Comparison of ENCODE assay signal across 8 cellular contexts in the genomic region with DNA sequence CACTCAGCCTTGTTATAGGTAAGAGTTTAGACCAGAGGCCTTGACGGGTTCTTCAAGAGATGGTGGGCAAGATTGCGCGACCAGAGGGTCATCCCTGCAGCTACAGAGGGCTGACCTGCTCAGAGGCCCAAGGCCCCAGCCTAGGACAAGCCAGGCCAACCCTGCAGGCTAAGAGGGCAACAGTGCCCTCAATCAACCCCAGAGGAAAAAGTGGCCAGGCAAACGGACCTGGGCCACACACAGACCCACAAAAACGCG. TPM values are rescaled to one million over a fixed set of nuclear protein-coding genes. Genes with fewer than 3 reads are reported as not detected.
A peak's percentile ranks its signal among the peaks of the same experiment; 100 is the strongest.
DNase-seq lines count a peak whose midpoint lies in the region; ATAC-seq, FAIRE-seq and TF ChIP-seq lines count a peak whose summit lies in the region.

No MANE protein-coding gene starts in this region.

- no peaks in the 10 kb centered on the region for H3K27me3 ChIP-seq in NT2/D1 (ENCODE audit: insufficient read depth, insufficient read length)
- H3K27me3 ChIP-seq in duodenal mucosa (ENCODE audit: control insufficient read depth in 1 of 2, insufficient read depth in 2 of 2, low read length in 2 of 2), result no peaks in the 10 kb centered on the region

- no peak for TF ChIP-seq POLR2A in GM12892 (IDR thresholded peaks at IDR 0.05; ENCODE audit: low read depth, low read length)

- peaks cover 40% of the 10 kb centered on the region for H3K36me3 ChIP-seq in NT2/D1 (ENCODE audit: insufficient read depth, insufficient read length, low read length)
- H3K36me3 ChIP-seq in duodenal mucosa (ENCODE audit: control insufficient read depth in 1 of 2, insufficient read depth in 2 of 2, low read length in 2 of 2), result peaks cover 0 to 8% of the 10 kb centered on the region in 2 donors

- no peaks in the 10 kb centered on the region for H3K9me3 Mint-ChIP-seq in nephron

- no peak for FAIRE-seq in GM12892 (lab: Jason Lieb, UNC)

- peaks cover 11% of the 10 kb centered on the region for H3K4me1 ChIP-seq in NT2/D1 (ENCODE audit: insufficient read depth, insufficient read length)
- H3K4me1 ChIP-seq in duodenal mucosa (ENCODE audit: control insufficient read depth in 1 of 2, insufficient read depth in 2 of 2, low read length in 2 of 2), result peaks cover 33 to 36% of the 10 kb centered on the region in 2 donors

- H3K4me3 ChIP-seq in AG09309 (ENCODE audit: control insufficient read depth, low read depth, low read length), result peak overlapping the region; percentile 95
- H3K4me3 ChIP-seq in NT2/D1 (ENCODE audit: insufficient read length, low read depth), result peak overlapping the region; percentile 90
- peak overlapping the region; percentile 90 to 98 for H3K4me3 ChIP-seq in duodenal mucosa (ENCODE audit: low read depth in 1 of 2, low read length in 2 of 2)

- no peak for ATAC-seq in HG03139 (IDR thresholded peaks at IDR 0.05; ENCODE audit: unreplicated experiment)

- peaks cover 32% of the 10 kb centered on the region for H3K36me3 Mint-ChIP-seq in nephron (ENCODE audit: low read depth)

- H3K4me3 Mint-ChIP-seq in nephron, result peak overlapping the region; percentile 91 to 95 (median 94)

- H3K9ac ChIP-seq in NT2/D1 (ENCODE audit: insufficient read length, low read depth), result peak overlapping the region; percentile 95
- H3K9ac ChIP-seq in duodenal mucosa (ENCODE audit: low read depth in 1 of 2, low read length in 2 of 2), result peak overlapping the region; percentile 74 to 90

- H3K27me3 Mint-ChIP-seq in nephron (ENCODE audit: low read depth), result no peaks in the 10 kb centered on the region

- no peak for DNase-seq in AG09309 (ENCODE audit: low read depth)
- no peak for DNase-seq in NT2/D1 (ENCODE audit: low read depth, low spot score)
- DNase-seq in AG08396 (ENCODE audit: low spot score), result no peak
- DNase-seq in GM12892 (ENCODE audit: insufficient read length), result no peak
- DNase-seq in AML-193 (lab: John Stamatoyannopoulos, UW), result no peak

- H3K27ac ChIP-seq in duodenal mucosa (ENCODE audit: low read depth, low read length), result peak overlapping the region; percentile 72

- H3K27ac Mint-ChIP-seq in nephron, result peak overlapping the region; percentile 89 to 95 (median 94)

- H3K9me3 ChIP-seq in NT2/D1 (ENCODE audit: insufficient read depth, low read length) (peaks cover 11% of the 10 kb centered on the region), duodenal mucosa (ENCODE audit: control insufficient read depth in 1 of 2, low read length in 2 of 2) (no peaks in the 10 kb centered on the region)

- TF ChIP-seq CTCF in AG09309 (IDR thresholded peaks at IDR 0.05; ENCODE audit: control insufficient read depth, insufficient read depth, low read depth, low read length, missing control alignments) (no peak), nephron (IDR thresholded peaks at IDR 0.05; ENCODE audit: unreplicated experiment in 3 of 3) (no peak)

- H3K4me1 Mint-ChIP-seq in nephron, result peaks cover 57% of the 10 kb centered on the region

RNA-seq across cellular contexts. Expression of gene SSH1, which starts 1.3 kb away (rescaled TPM):
- 9.5 TPM for polyA plus RNA-seq in GM12892 (2012; ENCODE audit: missing spikeins)

RNA-seq across cellular contexts. Expression of gene DAO, which starts 23.8 kb away (rescaled TPM):
- not detected for polyA plus RNA-seq in GM12892 (2012; ENCODE audit: missing spikeins)
